ENCODE assay signal across 1 cellular context in genomic region chr1:18634276-18634675, GRCh38.
TF ChIP-seq lines count a peak whose summit lies in the region.

No MANE protein-coding gene starts in this region.

TF ChIP-seq in H1, 55 proteins besides CTCF, POLR2A, EP300 and RAD21 (continued from another document):
- peak; percentile 82 for TF ChIP-seq SUZ12 (IDR thresholded peaks at IDR 0.05; ENCODE audit: low read length)
- TF ChIP-seq EZH2 (IDR thresholded peaks at IDR 0.05; ENCODE audit: low read depth, low read length, severe bottlenecking), result peak; percentile 86
